Comparison of ENCODE assay signal across 22 cellular contexts in the genomic region with DNA sequence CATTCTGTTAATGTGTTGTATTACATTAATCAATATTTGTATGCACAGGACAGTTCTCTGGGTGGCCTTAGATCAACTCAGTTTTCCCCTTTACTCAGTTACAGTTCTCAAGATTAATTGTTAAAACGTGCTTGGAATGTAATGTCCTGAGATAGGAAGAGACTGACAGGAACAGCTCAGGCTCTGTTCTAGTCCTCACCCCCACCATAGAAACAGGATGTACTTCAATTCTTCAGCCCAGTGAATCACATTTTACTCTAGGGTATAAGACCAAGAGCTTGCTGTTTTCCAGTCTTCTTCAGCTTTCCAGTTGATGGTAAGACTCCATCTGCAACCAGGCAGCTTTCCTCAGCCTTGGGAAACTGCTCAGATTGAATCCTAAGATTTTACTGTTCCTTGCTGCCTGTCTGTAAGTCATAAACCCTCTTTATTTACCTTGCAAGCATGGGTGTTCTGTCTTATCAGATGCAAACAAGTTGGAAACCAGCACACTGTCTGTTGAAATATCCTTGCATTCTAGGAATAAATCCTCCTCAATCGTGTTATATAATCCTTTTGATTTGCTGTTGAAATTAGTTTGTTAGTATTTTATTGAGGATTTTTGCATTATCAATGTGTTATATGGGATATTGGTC.
"Had no signal": no experiment of that assay in that cellular context is flagged by ENCODE, and none has a peak within 500 bp of the region (broad histone marks: within the 10 kb centered on the region; RNA-seq: fewer than 3 reads in every experiment).

No MANE protein-coding gene starts in this region.

- FAIRE-seq: endometrium, pancreas had no signal

- H3K4me3 ChIP-seq: pancreas, psoas muscle, right atrium auricular region, vagina had no signal

- H3K9me3 ChIP-seq: pancreas, psoas muscle, right atrium auricular region, vagina had no signal

- ATAC-seq: activated CD8-positive, alpha-beta memory T cell treated with anti-CD3 and anti-CD28 coated beads, Interleukin-2, amount 10 ng/mL, durations not matched to agents 7 days and 5 days; activated CD8-positive, alpha-beta T cell treated with anti-CD3 and anti-CD28 coated beads for 36 hours; activated naive CD8-positive, alpha-beta T cell treated with anti-CD3 and anti-CD28 coated beads, Interleukin-2, amount 50 U/mL, for 24 hours; left ventricle myocardium superior; pancreas; psoas muscle; stimulated activated memory B cell treated with anti-CD40 and anti-IgM and Interleukin-4, amounts not matched to agents 10 μg/mL and 1 μg/mL and 100 μg/mL, for 72 hours had no signal

- H3K36me3 ChIP-seq: pancreas, right atrium auricular region, vagina had no signal

- H3K27ac ChIP-seq: pancreas, psoas muscle, right atrium auricular region, vagina had no signal

- H3K27me3 ChIP-seq: pancreas, right atrium auricular region, vagina had no signal

- DNase-seq: activated CD4-positive, alpha-beta T cell treated with anti-CD3 and anti-CD28 coated beads, Interleukin-2, amount 10 ng/mL, durations not matched to agents 7 days and 5 days; activated CD4-positive, CD25-positive, alpha-beta regulatory T cell treated with anti-CD3 and anti-CD28 coated beads, Interleukin-2, amount 50 U/mL, for 72 hours; activated CD8-positive, alpha-beta memory T cell treated with anti-CD3 and anti-CD28 coated beads, Interleukin-2, amount 10 ng/mL, durations not matched to agents 7 days and 5 days; activated CD8-positive, alpha-beta T cell treated with anti-CD3 and anti-CD28 coated beads for 36 hours; activated gamma-delta T cell; activated naive CD4-positive, alpha-beta T cell treated with anti-CD3 and anti-CD28 coated beads, Interleukin-2, amount 50 U/mL, for 16 hours; activated naive CD8-positive, alpha-beta T cell treated with anti-CD3 and anti-CD28 coated beads, Interleukin-2, amount 50 U/mL, for 24 hours; activated T-cell treated with anti-CD3 and anti-CD28 coated beads for 4 hours; anterior cingulate cortex; erythroblast; foreskin fibroblast; kidney glomerular epithelial cell; left ventricle myocardium superior; pancreas; psoas muscle; stimulated activated CD4-positive, alpha-beta T cell treated with anti-CD3 and anti-CD28 coated beads, Interleukin-2, amount 100 ng/mL, for 24 hours; T-helper 2 cell; trophoblast cell had no signal

- H3K4me1 ChIP-seq: pancreas, psoas muscle, right atrium auricular region, vagina had no signal
